8 cellular contexts compared by ENCODE assay signal in the genomic region with DNA sequence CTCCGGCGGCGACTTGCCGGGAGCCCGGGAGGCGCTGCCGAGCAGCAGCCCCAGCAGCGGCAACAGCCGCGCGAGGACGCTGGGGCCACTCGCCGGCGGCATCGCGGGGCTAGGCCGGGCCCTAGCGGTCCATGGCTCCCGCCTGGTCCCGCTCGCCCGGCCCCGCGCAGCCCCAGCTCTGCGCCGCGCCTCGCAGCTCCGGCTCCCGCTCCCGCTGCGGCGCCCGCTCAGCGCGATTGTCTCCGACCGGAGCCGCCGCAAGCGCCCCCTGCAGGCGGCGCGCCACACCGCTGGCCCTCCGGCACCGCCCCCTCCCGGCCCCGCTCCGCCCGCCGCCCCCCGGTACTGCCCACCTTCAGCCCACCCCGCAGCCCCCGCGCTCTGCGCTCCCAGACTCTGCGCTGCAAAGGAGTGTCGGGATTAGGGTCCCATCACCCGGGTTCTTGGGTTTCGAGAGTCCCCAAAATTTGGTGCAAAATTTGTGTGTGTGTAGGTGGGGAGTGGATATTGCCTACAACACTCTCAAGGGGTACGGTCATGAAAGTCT. TPM values are rescaled to one million over a fixed set of nuclear protein-coding genes. Genes with fewer than 3 reads are reported as not detected.
A peak's percentile ranks its signal among the peaks of the same experiment; 100 is the strongest.
DNase-seq lines count a peak whose midpoint lies in the region; ATAC-seq and TF ChIP-seq lines count a peak whose summit lies in the region.

FAM171A2 (minus strand) TSS at position 241 of the 547 bp plus-strand sequence; CDS start at position 102, 139 bp downstream.

- H3K4me3 ChIP-seq in AG10803 (ENCODE audit: low read length) (peak within 1 kb of the TSS; percentile 66), kidney epithelial cell (ENCODE audit: low read depth, low read length) (peak within 1 kb of the TSS; percentile 76)

- H3K36me3 ChIP-seq in kidney epithelial cell (ENCODE audit: control insufficient read depth, insufficient read depth, low read length): no peaks in the 10 kb centered on the region

- peak; percentile 75 for ATAC-seq in GM19397 (IDR thresholded peaks at IDR 0.05; ENCODE audit: unreplicated experiment)
- no peak for ATAC-seq in GM19328 (IDR thresholded peaks at IDR 0.05; ENCODE audit: unreplicated experiment)

- DNase-seq in AG10803 (ENCODE audit: low read depth) (peak; percentile 47), NCI-H1694 treated with DMSO at 0.1 percent for 48 hours (lab: John Stamatoyannopoulos, UW) (peak; percentile 35), cerebellum (ENCODE audit: low spot score) (peak; percentile 86), kidney epithelial cell (ENCODE audit: low read depth) (no peak)
- DNase-seq in activated CD4-positive, CD25-positive, alpha-beta regulatory T cell (lab: John Stamatoyannopoulos, UW): peak; percentile 30 to 56 (median 42)
- DNase-seq in stimulated activated CD4-positive, alpha-beta T cell treated with anti-CD3 and anti-CD28 coated beads, Interleukin-1b, Interleukin-23, amount 100 ng/mL, for 48 hours: peak; percentile 49

- peaks cover 8% of the 10 kb centered on the region for H3K27me3 ChIP-seq in kidney epithelial cell (ENCODE audit: control insufficient read depth, insufficient read depth, low read length)

- peak; percentile 38 for TF ChIP-seq CTCF in AG10803 (conservative IDR thresholded peaks at IDR 0.05; ENCODE audit: low read length)
- peak; percentile 6 for TF ChIP-seq CTCF in kidney epithelial cell (IDR thresholded peaks at IDR 0.05; ENCODE audit: insufficient read depth, low read length, poor library complexity, severe bottlenecking)

RNA-seq across cellular contexts. Expression of gene FAM171A2, which starts in this region (rescaled TPM):
- 29.8 TPM for total RNA-seq in cerebellum
- total RNA-seq in kidney epithelial cell: 12.6 and 16.3 TPM in 2 replicates
